Comparison of ENCODE assay signal across 12 cellular contexts in genomic region chr5:139014726-139015125, GRCh38.
DNase-seq lines count a peak whose midpoint lies in the region; ATAC-seq and TF ChIP-seq lines count a peak whose summit lies in the region.
"Had no signal": no experiment of that assay in that cellular context is flagged by ENCODE, and none has a peak within 500 bp of the region (broad histone marks: within the 10 kb centered on the region; RNA-seq: fewer than 3 reads in every experiment).

No MANE protein-coding gene starts in this region.

- 0 out of 2 replicates have a peak, but pooled peaks cover 6% of the 10 kb centered on the region for H3F3A ChIP-seq in GM23248 (ENCODE audit: insufficient read depth)
- peaks cover 5% of the 10 kb centered on the region for H3F3A ChIP-seq in SK-N-SH (replicated peaks; ENCODE audit: insufficient read depth)

- peaks cover 12% of the 10 kb centered on the region for H3K4me1 ChIP-seq in GM23248 (ENCODE audit: insufficient read depth)
- peaks cover 2 to 5% of the 10 kb centered on the region in 2 experiments; a peak in 2 of 4 replicates for H3K4me1 ChIP-seq in SK-N-SH (ENCODE audit: control insufficient read depth in 1 of 2, insufficient read depth in 2 of 2, low read depth in 1 of 2, low read length in 1 of 2)
- no peaks in the 10 kb centered on the region for H3K4me1 ChIP-seq in sigmoid colon
- H3K4me1 ChIP-seq: spleen had no signal

- no peaks in the 10 kb centered on the region for H3K9me3 Mint-ChIP-seq in stimulated activated naive CD8-positive, alpha-beta T cell treated with anti-CD3 and anti-CD28 coated beads, Interleukin-15, amount 100 ng/mL, for 72 hours
- H3K9me3 Mint-ChIP-seq: activated CD4-positive, alpha-beta memory T cell treated with anti-CD3 and anti-CD28 coated beads for 36 hours had no signal

- DNase-seq in GM23248 (peak; percentile 93), SK-N-SH (no peak), fibroblast of pulmonary artery (ENCODE audit: low read depth) (peak; percentile 80), skeletal muscle cell (ENCODE audit: low read depth) (peak; percentile 55), sigmoid colon (no peak)
- no peak for DNase-seq in stimulated activated naive CD8-positive, alpha-beta T cell treated with anti-CD3 and anti-CD28 coated beads, Interleukin-15, amount 100 ng/mL, for 72 hours
- DNase-seq: activated CD4-positive, alpha-beta memory T cell treated with anti-CD3 and anti-CD28 coated beads for 36 hours; NCI-H1092 treated with DMSO at 0.1 percent for 48 hours; spleen had no signal

- no peaks in the 10 kb centered on the region for H3K27me3 Mint-ChIP-seq in stimulated activated naive CD8-positive, alpha-beta T cell treated with anti-CD3 and anti-CD28 coated beads, Interleukin-15, amount 100 ng/mL, for 72 hours
- H3K27me3 Mint-ChIP-seq: activated CD4-positive, alpha-beta memory T cell treated with anti-CD3 and anti-CD28 coated beads for 36 hours had no signal

- H4K20me1 ChIP-seq in GM23248 (ENCODE audit: insufficient read depth), result no peaks in the 10 kb centered on the region
- no peaks in the 10 kb centered on the region; the same call in 1 of the 2 replicates for H4K20me1 ChIP-seq in SK-N-SH (ENCODE audit: insufficient read depth)

- TF ChIP-seq POLR2A in sigmoid colon (IDR thresholded peaks at IDR 0.05), result no peak

- H3K4me2 ChIP-seq in GM23248 (ENCODE audit: unreplicated experiment), result no peak overlapping the region
- H3K4me2 ChIP-seq in SK-N-SH, result no peak overlapping the region

- peaks cover 10% of the 10 kb centered on the region for H3K4me1 Mint-ChIP-seq in stimulated activated naive CD8-positive, alpha-beta T cell treated with anti-CD3 and anti-CD28 coated beads, Interleukin-15, amount 100 ng/mL, for 72 hours

- H3K27ac Mint-ChIP-seq in stimulated activated naive CD8-positive, alpha-beta T cell treated with anti-CD3 and anti-CD28 coated beads, Interleukin-15, amount 100 ng/mL, for 72 hours, result no peak overlapping the region
- H3K27ac Mint-ChIP-seq: activated CD4-positive, alpha-beta memory T cell treated with anti-CD3 and anti-CD28 coated beads for 36 hours; T-helper 1 cell treated with Interleukin-12 subunit alpha and Interleukin-12 subunit beta and Interleukin-4 antibody, amounts not matched to agents 30 μg/mL and 1 μg/mL, for 36 hours had no signal

- POLR2A ChIA-PET in SK-N-SH (lab: Yijun Ruan, JAX), result no interaction called here

- no peaks in the 10 kb centered on the region for H3K9me2 ChIP-seq in GM23248 (ENCODE audit: insufficient read depth)
- no peaks in the 10 kb centered on the region for H3K9me2 ChIP-seq in SK-N-SH

- TF ChIP-seq EP300 in SK-N-SH (IDR thresholded peaks at IDR 0.05; ENCODE audit: borderline replicate concordance in 1 of 2, low read depth in 1 of 2, low read length in 1 of 2) (peak in 1 of 2 experiments; percentile 46; a peak in 1 of 4 replicates), sigmoid colon (IDR thresholded peaks at IDR 0.05) (no peak)

- 22 to 27% methylated on average over 4 of the region's 4 CpGs for WGBS in GM23248 (ENCODE audit: low coverage in 1 of 2, low lambda C conversion rate in 2 of 2, missing lambda C conversion rate in 2 of 2), 2 experiments
- WGBS in SK-N-SH (ENCODE audit: low lambda C conversion rate), result 31% methylated on average over 4 of the region's 4 CpGs
- WGBS in sigmoid colon, 2 donors, result 90 to 92% methylated on average over 4 of the region's 4 CpGs

- no peaks in the 10 kb centered on the region for H3K36me3 ChIP-seq in GM23248 (ENCODE audit: low read depth)
- peaks cover 4 to 8% of the 10 kb centered on the region in 2 experiments for H3K36me3 ChIP-seq in SK-N-SH (replicated peaks in 1 of 2; ENCODE audit: control insufficient read depth in 1 of 2, insufficient read depth in 2 of 2, low read length in 1 of 2)
- H3K36me3 ChIP-seq in sigmoid colon, result peaks cover 2 to 22% (median 5%) of the 10 kb centered on the region in 4 donors

- CTCF ChIA-PET in SK-N-SH (lab: Yijun Ruan, JAX), result interaction anchor here (0.9 kb wide), 1 partner anchor 51 kb away, joined by 3 read pairs; no protein-coding TSS in a partner anchor

- H3K9ac ChIP-seq in GM23248 (no peak overlapping the region), SK-N-SH (no peak overlapping the region)

- H3K27ac ChIP-seq in GM23248 (no peak overlapping the region), SK-N-SH (ENCODE audit: low read depth in 2 of 2, low read length in 1 of 2) (peak overlapping the region in 1 of 2 experiments; percentile 22; a peak in 1 of 4 replicates), sigmoid colon (no peak overlapping the region)
- H3K27ac ChIP-seq: spleen had no signal

- ATAC-seq in stimulated activated naive CD8-positive, alpha-beta T cell treated with anti-CD3 and anti-CD28 coated beads, Interleukin-15, amount 100 ng/mL, for 72 hours, result no peak
- ATAC-seq in GM21515 (IDR thresholded peaks at IDR 0.05; ENCODE audit: unreplicated experiment) (no peak), GM19035 (IDR thresholded peaks at IDR 0.05; ENCODE audit: unreplicated experiment) (no peak)

- H2AFZ ChIP-seq in GM23248 (no peak overlapping the region), SK-N-SH (ENCODE audit: low read depth) (no peak overlapping the region)

- TF ChIP-seq RAD21 in SK-N-SH (IDR thresholded peaks at IDR 0.05; ENCODE audit: low read length), result no peak

- H3K4me3 ChIP-seq in GM23248, result no peak overlapping the region
- H3K4me3 ChIP-seq in SK-N-SH (ENCODE audit: low read depth in 2 of 2, low read length in 1 of 2), result no peak overlapping the region
- no peak overlapping the region for H3K4me3 ChIP-seq in fibroblast of pulmonary artery (replicated peaks; ENCODE audit: low read depth, low read length)
- H3K4me3 ChIP-seq in skeletal muscle cell (ENCODE audit: low read depth, low read length), result no peak overlapping the region
- no peak overlapping the region for H3K4me3 ChIP-seq in sigmoid colon
- H3K4me3 ChIP-seq: spleen had no signal

- H3K4me3 Mint-ChIP-seq in stimulated activated naive CD8-positive, alpha-beta T cell treated with anti-CD3 and anti-CD28 coated beads, Interleukin-15, amount 100 ng/mL, for 72 hours, result no peak overlapping the region
- H3K4me3 Mint-ChIP-seq: activated CD4-positive, alpha-beta memory T cell treated with anti-CD3 and anti-CD28 coated beads for 36 hours; T-helper 1 cell treated with Interleukin-12 subunit alpha and Interleukin-12 subunit beta and Interleukin-4 antibody, amounts not matched to agents 30 μg/mL and 1 μg/mL, for 36 hours had no signal

- in situ Hi-C loops in GM23248 (cut with MboI), result no loop called here

- TF ChIP-seq CTCF in SK-N-SH (IDR thresholded peaks at IDR 0.05) (no peak), fibroblast of pulmonary artery (IDR thresholded peaks at IDR 0.05; ENCODE audit: low read length, missing control alignments) (no peak), sigmoid colon (IDR thresholded peaks at IDR 0.05) (no peak)

- intact Hi-C loops in sigmoid colon (cut with DNase I), result no loop called here

- H3K79me2 ChIP-seq in GM23248 (ENCODE audit: insufficient read depth) (no peaks in the 10 kb centered on the region), SK-N-SH (ENCODE audit: insufficient read depth) (no peaks in the 10 kb centered on the region)

- H3K9me3 ChIP-seq in GM23248 (ENCODE audit: low read depth) (no peaks in the 10 kb centered on the region), SK-N-SH (no peaks in the 10 kb centered on the region), sigmoid colon (no peaks in the 10 kb centered on the region)
- H3K9me3 ChIP-seq: spleen had no signal

- H3K27me3 ChIP-seq in GM23248 (replicated peaks; ENCODE audit: insufficient read depth) (no peaks in the 10 kb centered on the region), SK-N-SH (ENCODE audit: insufficient read depth) (no peaks in the 10 kb centered on the region), sigmoid colon (no peaks in the 10 kb centered on the region)
- H3K27me3 ChIP-seq: spleen had no signal

TF ChIP-seq in SK-N-SH, 30 proteins besides CTCF, POLR2A, EP300 and RAD21 (continues in another document):
- TF ChIP-seq TEAD4 (IDR thresholded peaks at IDR 0.05; ENCODE audit: borderline replicate concordance, insufficient read depth) (peak; percentile 50; the same call in 1 of the 2 replicates), FOSL2 (IDR thresholded peaks at IDR 0.05; ENCODE audit: borderline replicate concordance, low read depth) (peak; percentile 83), JUND (IDR thresholded peaks at IDR 0.05) (peak; percentile 74), NFIC (IDR thresholded peaks at IDR 0.05; ENCODE audit: borderline replicate concordance) (peak; percentile 88), TCF12 (IDR thresholded peaks at IDR 0.05) (peak; percentile 62), MXI1 (IDR thresholded peaks at IDR 0.05; ENCODE audit: low read depth, low read length) (no peak), REST (IDR thresholded peaks at IDR 0.05; ENCODE audit: low read depth, low read length) (no peak)

Comparison
In these comparisons a context has a peak if more than half of its experiments do, and no peak if none do; other contexts are left out.
1. DNase-seq: peak in GM23248 (single experiment), fibroblast of pulmonary artery (single experiment) and skeletal muscle cell (single experiment); none in SK-N-SH (single experiment), stimulated activated naive CD8-positive, alpha-beta T cell treated with anti-CD3 and anti-CD28 coated beads, Interleukin-15, amount 100 ng/mL, for 72 hours (0 of 2) and sigmoid colon (single experiment).